16 cellular contexts compared by ENCODE assay signal in the genomic region with DNA sequence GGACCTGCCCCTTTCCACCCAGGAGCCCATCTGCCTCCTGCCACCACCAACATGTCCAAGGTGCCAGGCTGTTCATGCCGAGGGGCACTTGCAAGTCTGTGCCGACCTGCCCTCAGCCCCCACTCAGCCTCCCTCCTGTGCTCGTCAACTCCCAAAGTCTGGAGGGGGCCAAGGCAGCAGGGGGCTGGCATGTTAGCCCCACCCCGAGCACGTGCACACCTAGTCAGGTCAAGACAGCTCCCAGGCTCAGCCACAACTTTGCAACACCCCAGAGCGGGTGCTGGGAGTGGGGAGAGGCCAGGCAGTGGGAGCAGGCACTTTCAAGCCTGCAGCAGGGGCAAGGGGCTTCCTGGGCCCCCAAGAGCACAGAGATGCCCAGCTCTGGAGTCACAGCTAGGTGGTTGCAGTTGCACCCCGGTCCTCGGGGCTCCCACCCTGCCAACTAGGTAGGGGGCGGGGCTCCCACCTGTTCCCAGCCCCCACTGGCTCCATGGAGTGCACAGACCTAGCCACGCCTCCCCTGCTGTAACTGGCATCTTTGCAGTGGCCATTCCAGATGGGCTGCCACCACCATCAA.
DNase-seq lines count a peak whose midpoint lies in the region; ATAC-seq and TF ChIP-seq lines count a peak whose summit lies in the region.
"Had no signal": no experiment of that assay in that cellular context is flagged by ENCODE, and none has a peak within 500 bp of the region (broad histone marks: within the 10 kb centered on the region; RNA-seq: fewer than 3 reads in every experiment).

No MANE protein-coding gene starts in this region.

- H3K27me3 ChIP-seq in Karpas-422 (ENCODE audit: low read length): no peaks in the 10 kb centered on the region
- no peaks in the 10 kb centered on the region for H3K27me3 ChIP-seq in neuronal stem cell (ENCODE audit: control insufficient read depth in 3 of 3, insufficient read depth in 3 of 3, low read depth in 1 of 3, low read length in 3 of 3)
- H3K27me3 ChIP-seq in upper lobe of left lung: no peaks in the 10 kb centered on the region
- H3K27me3 ChIP-seq: BE2C had no signal

- no peaks in the 10 kb centered on the region for H3K36me3 Mint-ChIP-seq in chondrocyte (ENCODE audit: low read depth)
- H3K36me3 Mint-ChIP-seq: CD8-positive, alpha-beta T cell had no signal

- no CpG with 5 or more reads among the region's 10 CpGs for whole genome bisulfite sequencing in neuronal stem cell (ENCODE audit: extremely low coverage in 2 of 2, insufficient read length in 2 of 2, insufficient replicate concordance in 1 of 2), 2 donors
- 91 to 93% methylated on average over 3 to 10 of the region's 10 CpGs for WGBS in upper lobe of left lung, 2 donors

- no peak overlapping the region for H3K9ac ChIP-seq in Karpas-422 (ENCODE audit: low read length)
- H3K9ac ChIP-seq in neuronal stem cell (ENCODE audit: low read depth, low read length, poor library complexity): peak overlapping the region; percentile 21

- H2BK15ac ChIP-seq in neuronal stem cell (ENCODE audit: low read length): peak overlapping the region; percentile 6

- H2BK12ac ChIP-seq in neuronal stem cell (ENCODE audit: low read length): no peak overlapping the region

- TF ChIP-seq POLR2A in upper lobe of left lung (IDR thresholded peaks at IDR 0.05): no peak

- H3K4me3 ChIP-seq in Karpas-422 (ENCODE audit: low read length) (no peak overlapping the region), neuronal stem cell (ENCODE audit: low read length in 2 of 2) (no peak overlapping the region), upper lobe of left lung (no peak overlapping the region)
- H3K4me3 ChIP-seq: A549 had no signal

- DNase-seq in Karpas-422: peak; percentile 19
- DNase-seq in chondrocyte (ENCODE audit: low spot score): peak; percentile 79
- DNase-seq in neuronal stem cell (ENCODE audit: low spot score): no peak
- DNase-seq in upper lobe of left lung: peak in 1 of 2 donors; percentile 40
- DNase-seq in NCI-H446 (lab: John Stamatoyannopoulos, UW): no peak
- DNase-seq in GM20000 (ENCODE audit: low spot score): no peak
- DNase-seq: BE2C; CD8-positive, alpha-beta T cell; COR-L47; DMS153; DMS79 treated with DMSO at 0.1 percent for 48 hours; EL had no signal

- H3K36me3 ChIP-seq in Karpas-422 (ENCODE audit: insufficient read depth, low read length) (no peaks in the 10 kb centered on the region), neuronal stem cell (replicated peaks in 1 of 2; ENCODE audit: control insufficient read depth in 2 of 2, insufficient read depth in 2 of 2, low read length in 2 of 2) (no peaks in the 10 kb centered on the region), upper lobe of left lung (no peaks in the 10 kb centered on the region)
- H3K36me3 ChIP-seq: BE2C had no signal

- H4K20me1 ChIP-seq in Karpas-422 (ENCODE audit: insufficient read depth, low read depth, low read length): no peaks in the 10 kb centered on the region

- peak; percentile 18 to 28 for ATAC-seq in upper lobe of left lung (ENCODE audit: low FRiP score in 2 of 2)
- no peak for ATAC-seq in GM19397 (IDR thresholded peaks at IDR 0.05; ENCODE audit: unreplicated experiment)
- ATAC-seq: CD8-positive, alpha-beta T cell; HCT116 had no signal

- no peak overlapping the region for H3K4me3 Mint-ChIP-seq in chondrocyte (ENCODE audit: unreplicated experiment)
- H3K4me3 Mint-ChIP-seq: CD8-positive, alpha-beta T cell had no signal

- no peak overlapping the region for H4K91ac ChIP-seq in neuronal stem cell (ENCODE audit: low read depth, low read length, poor library complexity)

- H3K4me2 ChIP-seq in Karpas-422 (ENCODE audit: low read depth, low read length, poor library complexity, severe bottlenecking) (no peak overlapping the region), neuronal stem cell (ENCODE audit: insufficient read depth, low read length, poor library complexity, severe bottlenecking) (no peak overlapping the region)
- H3K4me2 ChIP-seq: A549 had no signal

- H3K4me1 ChIP-seq in Karpas-422 (ENCODE audit: low read length): no peaks in the 10 kb centered on the region
- no peaks in the 10 kb centered on the region for H3K4me1 ChIP-seq in neuronal stem cell (ENCODE audit: control insufficient read depth in 2 of 2, insufficient read depth in 1 of 2, low read depth in 1 of 2, low read length in 2 of 2)
- H3K4me1 ChIP-seq in upper lobe of left lung: no peaks in the 10 kb centered on the region
- H3K4me1 ChIP-seq: A549, BE2C had no signal

- H3K79me2 ChIP-seq in Karpas-422 (ENCODE audit: low read length): no peaks in the 10 kb centered on the region

- H3K4ac ChIP-seq in neuronal stem cell (ENCODE audit: low read length): no peak overlapping the region

- H3K9me2 ChIP-seq in Karpas-422 (replicated peaks; ENCODE audit: insufficient read depth, low read length): no peaks in the 10 kb centered on the region

- no peaks in the 10 kb centered on the region for H3K9me3 Mint-ChIP-seq in chondrocyte (ENCODE audit: low read depth)
- H3K9me3 Mint-ChIP-seq: CD8-positive, alpha-beta T cell had no signal

- no peak overlapping the region for H2AK5ac ChIP-seq in neuronal stem cell (ENCODE audit: low read depth, low read length)

- H2BK120ac ChIP-seq in neuronal stem cell (ENCODE audit: low read depth, low read length): no peak overlapping the region

- no peaks in the 10 kb centered on the region for H3K27me3 Mint-ChIP-seq in chondrocyte (ENCODE audit: low read depth)

- no peak for TF ChIP-seq EP300 in upper lobe of left lung (IDR thresholded peaks at IDR 0.05)

- H3K9me3 ChIP-seq in Karpas-422 (ENCODE audit: low read length) (no peaks in the 10 kb centered on the region), neuronal stem cell (replicated peaks in 1 of 2; ENCODE audit: control insufficient read depth in 2 of 2, insufficient read depth in 1 of 2, low read depth in 1 of 2, low read length in 2 of 2) (peaks cover 0 to 1% of the 10 kb centered on the region in 2 donors), upper lobe of left lung (no peaks in the 10 kb centered on the region)
- H3K9me3 ChIP-seq: A549, BE2C had no signal

- peak overlapping the region; percentile 55 for H3K23ac ChIP-seq in neuronal stem cell (ENCODE audit: low read depth, low read length, poor library complexity)

- H3K18ac ChIP-seq in neuronal stem cell (ENCODE audit: low read length): peak overlapping the region; percentile 85

- no peak overlapping the region for H2BK5ac ChIP-seq in neuronal stem cell (ENCODE audit: low read length)

- TF ChIP-seq CTCF in chondrocyte (IDR thresholded peaks at IDR 0.05): no peak
- no peak for TF ChIP-seq CTCF in upper lobe of left lung (IDR thresholded peaks at IDR 0.05)
- TF ChIP-seq CTCF in GM20000 (IDR thresholded peaks at IDR 0.05; ENCODE audit: extremely low read depth, missing control alignments): no peak

- H3K4me1 Mint-ChIP-seq in chondrocyte (ENCODE audit: low read depth): peaks cover 39% of the 10 kb centered on the region

- H4K8ac ChIP-seq in neuronal stem cell (ENCODE audit: low read depth, low read length): no peak overlapping the region

- no peak overlapping the region for H3K14ac ChIP-seq in neuronal stem cell (ENCODE audit: low read length)

- H3K79me1 ChIP-seq in neuronal stem cell (ENCODE audit: low read depth, low read length): no peaks in the 10 kb centered on the region

- H3K27ac Mint-ChIP-seq in chondrocyte (ENCODE audit: unreplicated experiment): no peak overlapping the region
- H3K27ac Mint-ChIP-seq: CD8-positive, alpha-beta T cell had no signal

- no peak overlapping the region for H2AFZ ChIP-seq in Karpas-422 (ENCODE audit: low read length)
- no peak overlapping the region for H2AFZ ChIP-seq in neuronal stem cell (ENCODE audit: low read length)

- H3K27ac ChIP-seq in Karpas-422 (ENCODE audit: low read length) (no peak overlapping the region), neuronal stem cell (replicated peaks; ENCODE audit: low read length) (no peak overlapping the region), upper lobe of left lung (no peak overlapping the region)
- H3K27ac ChIP-seq: A549, C4-2B had no signal

Comparison
In these comparisons a context has a peak if more than half of its experiments do, and no peak if none do; other contexts are left out.
1. DNase-seq: peak in Karpas-422 (single experiment) and chondrocyte (single experiment); none in neuronal stem cell (single experiment), NCI-H446 (0 of 2) and GM20000 (single experiment).